Comparison of ENCODE assay signal across 2 cellular contexts in the genomic region with DNA sequence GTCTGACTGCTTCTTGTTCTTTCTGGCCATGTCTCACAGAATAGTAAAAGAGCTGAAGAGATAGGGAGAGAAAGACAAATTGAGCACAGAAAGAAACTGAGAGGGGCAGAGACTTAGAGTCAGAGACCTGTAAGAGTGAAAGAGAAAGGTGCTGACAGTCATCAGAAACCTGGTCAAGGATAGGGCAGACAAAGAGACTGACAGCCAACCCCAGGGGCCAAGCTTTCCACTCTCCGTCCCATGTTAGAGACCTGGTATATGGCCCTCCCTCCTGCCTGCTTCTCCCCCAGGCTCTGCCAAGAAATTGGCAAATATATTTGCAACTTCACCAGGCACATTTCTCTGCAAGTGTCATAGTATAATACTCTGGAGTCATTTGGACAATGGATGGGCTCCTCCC.
A peak's percentile ranks its signal among the peaks of the same experiment; 100 is the strongest.
TF ChIP-seq lines count a peak whose summit lies in the region.

No MANE protein-coding gene starts in this region.

TF ChIP-seq in GM23338, 12 proteins besides CTCF, POLR2A, EP300 and RAD21:
- TF ChIP-seq, protein P1, sequence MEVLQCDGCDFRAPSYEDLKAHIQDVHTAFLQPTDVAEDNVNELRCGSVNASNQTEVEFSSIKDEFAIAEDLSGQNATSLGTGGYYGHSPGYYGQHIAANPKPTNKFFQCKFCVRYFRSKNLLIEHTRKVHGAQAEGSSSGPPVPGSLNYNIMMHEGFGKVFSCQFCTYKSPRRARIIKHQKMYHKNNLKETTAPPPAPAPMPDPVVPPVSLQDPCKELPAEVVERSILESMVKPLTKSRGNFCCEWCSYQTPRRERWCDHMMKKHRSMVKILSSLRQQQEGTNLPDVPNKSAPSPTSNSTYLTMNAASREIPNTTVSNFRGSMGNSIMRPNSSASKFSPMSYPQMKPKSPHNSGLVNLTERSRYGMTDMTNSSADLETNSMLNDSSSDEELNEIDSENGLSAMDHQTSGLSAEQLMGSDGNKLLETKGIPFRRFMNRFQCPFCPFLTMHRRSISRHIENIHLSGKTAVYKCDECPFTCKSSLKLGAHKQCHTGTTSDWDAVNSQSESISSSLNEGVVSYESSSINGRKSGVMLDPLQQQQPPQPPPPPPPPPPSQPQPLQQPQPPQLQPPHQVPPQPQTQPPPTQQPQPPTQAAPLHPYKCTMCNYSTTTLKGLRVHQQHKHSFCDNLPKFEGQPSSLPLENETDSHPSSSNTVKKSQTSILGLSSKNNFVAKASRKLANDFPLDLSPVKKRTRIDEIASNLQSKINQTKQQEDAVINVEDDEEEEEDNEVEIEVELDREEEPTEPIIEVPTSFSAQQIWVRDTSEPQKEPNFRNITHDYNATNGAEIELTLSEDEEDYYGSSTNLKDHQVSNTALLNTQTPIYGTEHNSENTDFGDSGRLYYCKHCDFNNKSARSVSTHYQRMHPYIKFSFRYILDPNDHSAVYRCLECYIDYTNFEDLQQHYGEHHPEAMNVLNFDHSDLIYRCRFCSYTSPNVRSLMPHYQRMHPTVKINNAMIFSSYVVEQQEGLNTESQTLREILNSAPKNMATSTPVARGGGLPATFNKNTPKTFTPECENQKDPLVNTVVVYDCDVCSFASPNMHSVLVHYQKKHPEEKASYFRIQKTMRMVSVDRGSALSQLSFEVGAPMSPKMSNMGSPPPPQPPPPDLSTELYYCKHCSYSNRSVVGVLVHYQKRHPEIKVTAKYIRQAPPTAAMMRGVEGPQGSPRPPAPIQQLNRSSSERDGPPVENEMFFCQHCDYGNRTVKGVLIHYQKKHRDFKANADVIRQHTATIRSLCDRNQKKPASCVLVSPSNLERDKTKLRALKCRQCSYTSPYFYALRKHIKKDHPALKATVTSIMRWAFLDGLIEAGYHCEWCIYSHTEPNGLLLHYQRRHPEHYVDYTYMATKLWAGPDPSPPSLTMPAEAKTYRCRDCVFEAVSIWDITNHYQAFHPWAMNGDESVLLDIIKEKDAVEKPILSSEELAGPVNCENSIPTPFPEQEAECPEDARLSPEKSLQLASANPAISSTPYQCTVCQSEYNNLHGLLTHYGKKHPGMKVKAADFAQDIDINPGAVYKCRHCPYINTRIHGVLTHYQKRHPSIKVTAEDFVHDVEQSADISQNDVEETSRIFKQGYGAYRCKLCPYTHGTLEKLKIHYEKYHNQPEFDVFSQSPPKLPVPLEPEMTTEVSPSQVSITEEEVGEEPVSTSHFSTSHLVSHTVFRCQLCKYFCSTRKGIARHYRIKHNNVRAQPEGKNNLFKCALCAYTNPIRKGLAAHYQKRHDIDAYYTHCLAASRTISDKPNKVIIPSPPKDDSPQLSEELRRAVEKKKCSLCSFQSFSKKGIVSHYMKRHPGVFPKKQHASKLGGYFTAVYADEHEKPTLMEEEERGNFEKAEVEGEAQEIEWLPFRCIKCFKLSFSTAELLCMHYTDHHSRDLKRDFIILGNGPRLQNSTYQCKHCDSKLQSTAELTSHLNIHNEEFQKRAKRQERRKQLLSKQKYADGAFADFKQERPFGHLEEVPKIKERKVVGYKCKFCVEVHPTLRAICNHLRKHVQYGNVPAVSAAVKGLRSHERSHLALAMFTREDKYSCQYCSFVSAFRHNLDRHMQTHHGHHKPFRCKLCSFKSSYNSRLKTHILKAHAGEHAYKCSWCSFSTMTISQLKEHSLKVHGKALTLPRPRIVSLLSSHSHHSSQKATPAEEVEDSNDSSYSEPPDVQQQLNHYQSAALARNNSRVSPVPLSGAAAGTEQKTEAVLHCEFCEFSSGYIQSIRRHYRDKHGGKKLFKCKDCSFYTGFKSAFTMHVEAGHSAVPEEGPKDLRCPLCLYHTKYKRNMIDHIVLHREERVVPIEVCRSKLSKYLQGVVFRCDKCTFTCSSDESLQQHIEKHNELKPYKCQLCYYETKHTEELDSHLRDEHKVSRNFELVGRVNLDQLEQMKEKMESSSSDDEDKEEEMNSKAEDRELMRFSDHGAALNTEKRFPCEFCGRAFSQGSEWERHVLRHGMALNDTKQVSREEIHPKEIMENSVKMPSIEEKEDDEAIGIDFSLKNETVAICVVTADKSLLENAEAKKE (CRISPR knock-in tag; IDR thresholded peaks at IDR 0.05): no peak
- no peak for TF ChIP-seq NANOG (IDR thresholded peaks at IDR 0.05; ENCODE audit: borderline replicate concordance)
- peak; percentile 43 for TF ChIP-seq EZH2 (IDR thresholded peaks at IDR 0.05; ENCODE audit: low read depth, unreplicated experiment)

TF ChIP-seq in GM12878, 131 proteins besides CTCF, POLR2A, EP300 and RAD21:
- TF ChIP-seq, protein P2, sequence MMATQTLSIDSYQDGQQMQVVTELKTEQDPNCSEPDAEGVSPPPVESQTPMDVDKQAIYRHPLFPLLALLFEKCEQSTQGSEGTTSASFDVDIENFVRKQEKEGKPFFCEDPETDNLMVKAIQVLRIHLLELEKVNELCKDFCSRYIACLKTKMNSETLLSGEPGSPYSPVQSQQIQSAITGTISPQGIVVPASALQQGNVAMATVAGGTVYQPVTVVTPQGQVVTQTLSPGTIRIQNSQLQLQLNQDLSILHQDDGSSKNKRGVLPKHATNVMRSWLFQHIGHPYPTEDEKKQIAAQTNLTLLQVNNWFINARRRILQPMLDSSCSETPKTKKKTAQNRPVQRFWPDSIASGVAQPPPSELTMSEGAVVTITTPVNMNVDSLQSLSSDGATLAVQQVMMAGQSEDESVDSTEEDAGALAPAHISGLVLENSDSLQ (IDR thresholded peaks at IDR 0.05): peak; percentile 85
- TF ChIP-seq, protein P3, sequence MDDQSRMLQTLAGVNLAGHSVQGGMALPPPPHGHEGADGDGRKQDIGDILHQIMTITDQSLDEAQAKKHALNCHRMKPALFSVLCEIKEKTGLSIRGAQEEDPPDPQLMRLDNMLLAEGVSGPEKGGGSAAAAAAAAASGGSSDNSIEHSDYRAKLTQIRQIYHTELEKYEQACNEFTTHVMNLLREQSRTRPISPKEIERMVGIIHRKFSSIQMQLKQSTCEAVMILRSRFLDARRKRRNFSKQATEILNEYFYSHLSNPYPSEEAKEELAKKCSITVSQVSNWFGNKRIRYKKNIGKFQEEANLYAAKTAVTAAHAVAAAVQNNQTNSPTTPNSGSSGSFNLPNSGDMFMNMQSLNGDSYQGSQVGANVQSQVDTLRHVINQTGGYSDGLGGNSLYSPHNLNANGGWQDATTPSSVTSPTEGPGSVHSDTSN (IDR thresholded peaks at IDR 0.05; ENCODE audit: insufficient replicate concordance, low read depth, low read length): peak; percentile 50
- TF ChIP-seq, protein P4, sequence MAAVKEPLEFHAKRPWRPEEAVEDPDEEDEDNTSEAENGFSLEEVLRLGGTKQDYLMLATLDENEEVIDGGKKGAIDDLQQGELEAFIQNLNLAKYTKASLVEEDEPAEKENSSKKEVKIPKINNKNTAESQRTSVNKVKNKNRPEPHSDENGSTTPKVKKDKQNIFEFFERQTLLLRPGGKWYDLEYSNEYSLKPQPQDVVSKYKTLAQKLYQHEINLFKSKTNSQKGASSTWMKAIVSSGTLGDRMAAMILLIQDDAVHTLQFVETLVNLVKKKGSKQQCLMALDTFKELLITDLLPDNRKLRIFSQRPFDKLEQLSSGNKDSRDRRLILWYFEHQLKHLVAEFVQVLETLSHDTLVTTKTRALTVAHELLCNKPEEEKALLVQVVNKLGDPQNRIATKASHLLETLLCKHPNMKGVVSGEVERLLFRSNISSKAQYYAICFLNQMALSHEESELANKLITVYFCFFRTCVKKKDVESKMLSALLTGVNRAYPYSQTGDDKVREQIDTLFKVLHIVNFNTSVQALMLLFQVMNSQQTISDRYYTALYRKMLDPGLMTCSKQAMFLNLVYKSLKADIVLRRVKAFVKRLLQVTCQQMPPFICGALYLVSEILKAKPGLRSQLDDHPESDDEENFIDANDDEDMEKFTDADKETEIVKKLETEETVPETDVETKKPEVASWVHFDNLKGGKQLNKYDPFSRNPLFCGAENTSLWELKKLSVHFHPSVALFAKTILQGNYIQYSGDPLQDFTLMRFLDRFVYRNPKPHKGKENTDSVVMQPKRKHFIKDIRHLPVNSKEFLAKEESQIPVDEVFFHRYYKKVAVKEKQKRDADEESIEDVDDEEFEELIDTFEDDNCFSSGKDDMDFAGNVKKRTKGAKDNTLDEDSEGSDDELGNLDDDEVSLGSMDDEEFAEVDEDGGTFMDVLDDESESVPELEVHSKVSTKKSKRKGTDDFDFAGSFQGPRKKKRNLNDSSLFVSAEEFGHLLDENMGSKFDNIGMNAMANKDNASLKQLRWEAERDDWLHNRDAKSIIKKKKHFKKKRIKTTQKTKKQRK (IDR thresholded peaks at IDR 0.05; ENCODE audit: low read depth, low read length): no peak
